Comparison of ENCODE assay signal across 8 cellular contexts in the genomic region with DNA sequence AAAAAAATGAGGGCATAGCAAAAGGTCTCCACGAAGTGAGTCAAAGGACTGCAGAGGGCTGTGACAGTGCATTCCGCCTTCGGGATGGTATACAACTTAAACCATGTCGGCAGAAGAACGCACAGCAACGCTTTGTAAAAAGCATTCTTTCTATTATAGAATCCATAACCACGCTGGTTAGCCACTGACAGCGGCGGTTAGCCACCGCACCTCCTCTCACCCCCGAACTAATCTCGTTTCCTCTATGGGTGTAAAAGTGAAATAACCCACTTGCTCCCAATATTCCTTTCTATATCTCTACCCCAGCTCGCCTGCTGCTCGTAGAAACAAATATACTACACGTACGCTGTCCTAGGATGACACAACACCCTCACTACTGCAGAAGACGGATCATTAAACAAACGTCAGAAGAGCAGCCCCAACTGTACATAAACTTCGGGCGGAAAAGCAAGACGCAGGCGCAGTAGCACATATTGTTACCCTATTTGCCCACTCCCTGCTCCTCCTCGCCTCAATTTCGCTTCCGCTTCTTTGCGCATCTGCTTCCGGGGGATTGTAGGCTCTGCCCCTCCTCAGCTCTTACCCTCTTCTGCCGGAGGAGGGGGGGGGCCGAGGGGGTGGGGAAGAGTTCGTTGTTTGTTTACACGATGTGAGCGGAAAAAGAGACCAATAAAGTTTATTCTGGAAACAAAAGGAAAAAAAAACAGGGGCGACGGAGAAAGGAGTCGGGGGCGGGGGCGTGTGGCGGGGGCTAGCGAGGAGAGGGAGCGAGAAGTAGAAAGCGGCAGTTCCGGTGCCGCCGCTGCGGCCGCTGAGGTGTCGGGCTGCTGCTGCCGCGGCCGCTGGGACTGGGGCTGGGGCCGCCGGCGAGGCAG. TPM values are rescaled to one million over a fixed set of nuclear protein-coding genes. Genes with fewer than 3 reads are reported as not detected.
A peak's percentile ranks its signal among the peaks of the same experiment; 100 is the strongest.
DNase-seq lines count a peak whose midpoint lies in the region; ATAC-seq and TF ChIP-seq lines count a peak whose summit lies in the region.

A gene (plus strand): TSS at position 787 of the 875 bp plus-strand sequence. CDS start 50,469 bp downstream, outside the sequence.

- TF ChIP-seq CTCF in LNCaP clone FGC (IDR thresholded peaks at IDR 0.05; ENCODE audit: control insufficient read depth, extremely low read depth, insufficient read depth) (no peak), RWPE1 (conservative IDR thresholded peaks at IDR 0.05; ENCODE audit: low read depth) (no peak), fibroblast of pulmonary artery (IDR thresholded peaks at IDR 0.05; ENCODE audit: low read length, missing control alignments) (no peak)

- H3K4me3 ChIP-seq in LNCaP clone FGC (ENCODE audit: low read depth, low read length) (peak within 1 kb of the TSS; percentile 72), fibroblast of pulmonary artery (replicated peaks; ENCODE audit: low read depth, low read length) (peak within 1 kb of the TSS; percentile 83)

- POLR2A ChIA-PET in RWPE1 (lab: Yijun Ruan, JAX; ENCODE audit: low non-redundant PET): interaction anchor here (0.6 kb wide), 1 partner anchor 168 kb away, joined by 3 read pairs; no protein-coding TSS in a partner anchor

- H3K4me3 Mint-ChIP-seq in activated T-helper 17 cell treated with anti-CD3 and anti-CD28 coated beads, Interleukin-2, amount 50 U/mL, for 72 hours: no peak within 1 kb of the TSS
- peak within 1 kb of the TSS; percentile 93 for H3K4me3 Mint-ChIP-seq in natural killer cell treated with Interleukin-12 subunit alpha and Interleukin-12 subunit beta and Interleukin-15 and Interleukin-18, amount 100 ng/mL, for 72 hours

- H3K4me1 Mint-ChIP-seq in activated T-helper 17 cell treated with anti-CD3 and anti-CD28 coated beads, Interleukin-2, amount 50 U/mL, for 72 hours: peaks cover 16% of the 10 kb centered on the region
- H3K4me1 Mint-ChIP-seq in natural killer cell treated with Interleukin-12 subunit alpha and Interleukin-12 subunit beta and Interleukin-15 and Interleukin-18, amount 100 ng/mL, for 72 hours (ENCODE audit: low read depth in 2 of 2): peaks cover 20 to 26% of the 10 kb centered on the region in 2 donors

- peak; percentile 77 for ATAC-seq in activated T-helper 17 cell treated with anti-CD3 and anti-CD28 coated beads, Interleukin-2, amount 50 U/mL, for 72 hours (replicated peaks)
- peak; percentile 92 to 94 for ATAC-seq in natural killer cell treated with Interleukin-12 subunit alpha and Interleukin-12 subunit beta and Interleukin-15 and Interleukin-18, amount 100 ng/mL, for 72 hours
- peak; percentile 82 for ATAC-seq in stimulated activated naive CD8-positive, alpha-beta T cell treated with anti-CD3 and anti-CD28 coated beads, Interleukin-15, Interleukin-2, amounts not matched to agents 100 U/mL and 50 U/mL, for 24 hours

- CTCF ChIA-PET in RWPE1 (lab: Yijun Ruan, JAX): interaction anchor here (0.6 to 1.4 kb wide), 4 partner anchors 16 to 174 kb away, joined by 3 to 5 read pairs (median 4); no protein-coding TSS in a partner anchor

- H3K27ac ChIP-seq in RWPE1: peak within 1 kb of the TSS; percentile 96

- H3K36me3 Mint-ChIP-seq in activated T-helper 17 cell treated with anti-CD3 and anti-CD28 coated beads, Interleukin-2, amount 50 U/mL, for 72 hours (ENCODE audit: low read depth): peaks cover 10% of the 10 kb centered on the region
- no peaks in the 10 kb centered on the region for H3K36me3 Mint-ChIP-seq in natural killer cell treated with Interleukin-12 subunit alpha and Interleukin-12 subunit beta and Interleukin-15 and Interleukin-18, amount 100 ng/mL, for 72 hours

- peak; percentile 99 for DNase-seq in Daoy (ENCODE audit: low read depth)
- DNase-seq in GOT3 (lab: John Stamatoyannopoulos, UW): peak; percentile 91
- DNase-seq in LNCaP clone FGC (ENCODE audit: low read depth): peak; percentile 93
- DNase-seq in RWPE1 (ENCODE audit: low spot score): peak; percentile 89
- peak; percentile 99 for DNase-seq in fibroblast of pulmonary artery (ENCODE audit: low read depth)
- DNase-seq in natural killer cell treated with Interleukin-12 subunit alpha and Interleukin-12 subunit beta and Interleukin-15 and Interleukin-18, amount 100 ng/mL, for 72 hours (ENCODE audit: low spot score): peak; percentile 95
- DNase-seq in stimulated activated naive CD8-positive, alpha-beta T cell treated with anti-CD3 and anti-CD28 coated beads, Interleukin-15, Interleukin-2, amounts not matched to agents 100 U/mL and 50 U/mL, for 24 hours: peak; percentile 89

- H3K27me3 Mint-ChIP-seq in activated T-helper 17 cell treated with anti-CD3 and anti-CD28 coated beads, Interleukin-2, amount 50 U/mL, for 72 hours: no peaks in the 10 kb centered on the region
- H3K27me3 Mint-ChIP-seq in natural killer cell treated with Interleukin-12 subunit alpha and Interleukin-12 subunit beta and Interleukin-15 and Interleukin-18, amount 100 ng/mL, for 72 hours: peaks cover 4 to 8% of the 10 kb centered on the region in 2 donors

- H3K9me3 Mint-ChIP-seq in activated T-helper 17 cell treated with anti-CD3 and anti-CD28 coated beads, Interleukin-2, amount 50 U/mL, for 72 hours: no peaks in the 10 kb centered on the region
- H3K9me3 Mint-ChIP-seq in natural killer cell treated with Interleukin-12 subunit alpha and Interleukin-12 subunit beta and Interleukin-15 and Interleukin-18, amount 100 ng/mL, for 72 hours: no peaks in the 10 kb centered on the region

- H3K27ac Mint-ChIP-seq in activated T-helper 17 cell treated with anti-CD3 and anti-CD28 coated beads, Interleukin-2, amount 50 U/mL, for 72 hours: peak within 1 kb of the TSS; percentile 98
- H3K27ac Mint-ChIP-seq in natural killer cell treated with Interleukin-12 subunit alpha and Interleukin-12 subunit beta and Interleukin-15 and Interleukin-18, amount 100 ng/mL, for 72 hours: no peak within 1 kb of the TSS

RNA-seq across cellular contexts. Expression of the gene that starts here (rescaled TPM):
- total RNA-seq in Daoy (2014; rRNA removed; shearing (Covaris generic)): 20.4 and 32.9 TPM in 2 replicates
- total RNA-seq in activated T-helper 17 cell treated with anti-CD3 and anti-CD28 coated beads, Interleukin-2, amount 50 U/mL, for 72 hours: 10 to 100 TPM; 11.9 to 17.8 TPM
- total RNA-seq in natural killer cell treated with Interleukin-12 subunit alpha and Interleukin-12 subunit beta and Interleukin-15 and Interleukin-18, amount 100 ng/mL, for 72 hours: 10 to 100 TPM; 10.9 to 21.9 TPM

Comparison
In these comparisons a context has a peak if more than half of its experiments do, and no peak if none do; other contexts are left out.
1. Peak in every context shown above with its lines: DNase-seq, ATAC-seq, H3K4me3 ChIP-seq and H3K27ac ChIP-seq.